In genomic region chr17:43272914-43273313, GRCh38 we compare ENCODE assay signal across 11 cellular contexts. TPM values are rescaled to one million over a fixed set of nuclear protein-coding genes. Genes with fewer than 3 reads are reported as not detected.
DNase-seq lines count a peak whose midpoint lies in the region; ATAC-seq, FAIRE-seq and TF ChIP-seq lines count a peak whose summit lies in the region.
"Not testable (repeated sequence)": the region's sequence is repeated elsewhere in the genome, so short reads cannot be mapped to it uniquely, and the experiment has no call there.
"Had no signal": no experiment of that assay in that cellular context is flagged by ENCODE, and none has a peak within 500 bp of the region (broad histone marks: within the 10 kb centered on the region; RNA-seq: fewer than 3 reads in every experiment).

No MANE protein-coding gene starts in this region.

- intact Hi-C loops in Caco-2 (cut with micrococcal nuclease; ENCODE audit: unreplicated experiment); PC-9 (cut with micrococcal nuclease; ENCODE audit: unreplicated experiment); mammary epithelial cell (cut with micrococcal nuclease); HepG2 (cut with micrococcal nuclease; ENCODE audit: unreplicated experiment): not testable (repeated sequence)

- peak; percentile 51 to 55 for ATAC-seq in activated CD4-positive, CD25-positive, alpha-beta regulatory T cell treated with anti-CD3 and anti-CD28 coated beads, Interleukin-2, amount 50 U/mL, for 24 hours
- peak; percentile 73 to 77 for ATAC-seq in activated naive CD4-positive, alpha-beta T cell treated with anti-CD3 and anti-CD28 coated beads, Interleukin-2, amount 50 U/mL, for 72 hours
- not testable (repeated sequence) for ATAC-seq in HepG2
- ATAC-seq in natural killer cell treated with Interleukin-12 subunit alpha and Interleukin-12 subunit beta and Interleukin-15 and Interleukin-18, amount 100 ng/mL, for 72 hours, result peak in 1 of 2 donors; percentile 49
- peak; percentile 76 for ATAC-seq in stimulated activated naive CD8-positive, alpha-beta T cell treated with anti-CD3 and anti-CD28 coated beads, Interleukin-15, amount 100 ng/mL, for 72 hours

- WGBS in mammary epithelial cell (ENCODE audit: low coverage, missing lambda C conversion rate), result no CpG with 5 or more reads among the region's 30 CpGs
- no CpG with 5 or more reads among the region's 30 CpGs for WGBS in HepG2 (ENCODE audit: low lambda C conversion rate)

- CTCF ChIA-PET in Caco-2 (lab: Charles Lee); PC-9 (lab: Charles Lee); mammary epithelial cell (lab: Charles Lee; ENCODE audit: low non-redundant PET); HepG2 (lab: Yijun Ruan, JAX; ENCODE audit: low intra/inter-chr PET ratio, low total read pairs): not testable (repeated sequence)

- not testable (repeated sequence) for TF ChIP-seq RAD21 in HepG2 (CRISPR knock-in tag; IDR thresholded peaks at IDR 0.05)

- BruUV-seq in Caco-2 (replicated peaks; lab: Mats Ljungman, UMichigan) (TSS peak; percentile 100), PC-9 (replicated peaks; lab: Mats Ljungman, UMichigan) (TSS peak; percentile 100), mammary epithelial cell (replicated peaks; lab: Mats Ljungman, UMichigan) (TSS peak; percentile 100), HepG2 (replicated peaks; lab: Mats Ljungman, UMichigan) (TSS peak; percentile 100)

- dilution Hi-C loops in mammary epithelial cell (cut with HindIII; ENCODE audit: low sequenced_read_pairs), result not testable (repeated sequence)

- H3K9ac ChIP-seq in mammary epithelial cell (ENCODE audit: insufficient read depth, low read length); HepG2 (ENCODE audit: insufficient read depth, low read depth, low read length): not testable (repeated sequence)

- not testable (repeated sequence) for H3K27me3 Mint-ChIP-seq in Caco-2 (ENCODE audit: insufficient read depth, unreplicated experiment); natural killer cell treated with Interleukin-12 subunit alpha and Interleukin-12 subunit beta and Interleukin-15 and Interleukin-18, amount 100 ng/mL, for 72 hours; stimulated activated naive CD8-positive, alpha-beta T cell treated with anti-CD3 and anti-CD28 coated beads, Interleukin-15, amount 100 ng/mL, for 72 hours

- not testable (repeated sequence) for TF ChIP-seq EP300 in HepG2 (IDR thresholded peaks at IDR 0.05; ENCODE audit: low read depth in 2 of 2, low read length in 2 of 2); HepG2 (CRISPR knock-in tag; IDR thresholded peaks at IDR 0.05; ENCODE audit: borderline replicate concordance)

- H3K79me2 ChIP-seq in PC-9 (ENCODE audit: low read depth); mammary epithelial cell (ENCODE audit: insufficient read depth, low read length); HepG2 (ENCODE audit: insufficient read depth, low read length): not testable (repeated sequence)

- H3K4me2 ChIP-seq in PC-9; mammary epithelial cell (ENCODE audit: insufficient read depth, low read depth, low read length); HepG2 (ENCODE audit: low read depth, low read length): not testable (repeated sequence)

- DNase-seq in Caco-2; PC-9; activated naive CD4-positive, alpha-beta T cell treated with anti-CD3 and anti-CD28 coated beads, Interleukin-2, amount 50 U/mL, for 72 hours (ENCODE audit: low spot score in 2 of 2); mammary epithelial cell; HepG2 (ENCODE audit: low spot score); natural killer cell treated with Interleukin-12 subunit alpha and Interleukin-12 subunit beta and Interleukin-15 and Interleukin-18, amount 100 ng/mL, for 72 hours (ENCODE audit: low spot score); stimulated activated naive CD8-positive, alpha-beta T cell treated with anti-CD3 and anti-CD28 coated beads, Interleukin-15, amount 100 ng/mL, for 72 hours: not testable (repeated sequence)

- peak overlapping the region; percentile 67 for H3K4me3 Mint-ChIP-seq in Caco-2 (ENCODE audit: unreplicated experiment)
- peak overlapping the region; percentile 68 for H3K4me3 Mint-ChIP-seq in natural killer cell treated with Interleukin-12 subunit alpha and Interleukin-12 subunit beta and Interleukin-15 and Interleukin-18, amount 100 ng/mL, for 72 hours
- H3K4me3 Mint-ChIP-seq in stimulated activated naive CD8-positive, alpha-beta T cell treated with anti-CD3 and anti-CD28 coated beads, Interleukin-15, amount 100 ng/mL, for 72 hours, result not testable (repeated sequence)

- H3K36me3 Mint-ChIP-seq in Caco-2 (ENCODE audit: insufficient read depth, unreplicated experiment); activated naive CD4-positive, alpha-beta T cell treated with anti-CD3 and anti-CD28 coated beads, Interleukin-2, amount 50 U/mL, for 72 hours; natural killer cell treated with Interleukin-12 subunit alpha and Interleukin-12 subunit beta and Interleukin-15 and Interleukin-18, amount 100 ng/mL, for 72 hours: not testable (repeated sequence)

- not testable (repeated sequence) for H2AFZ ChIP-seq in PC-9; mammary epithelial cell (ENCODE audit: low read depth, low read length); HepG2 (ENCODE audit: low read length)

- H3K27ac Mint-ChIP-seq in Caco-2 (ENCODE audit: unreplicated experiment), result peak overlapping the region; percentile 70
- H3K27ac Mint-ChIP-seq in activated naive CD4-positive, alpha-beta T cell treated with anti-CD3 and anti-CD28 coated beads, Interleukin-2, amount 50 U/mL, for 72 hours, result peak overlapping the region in 1 of 2 donors; percentile 85
- H3K27ac Mint-ChIP-seq in natural killer cell treated with Interleukin-12 subunit alpha and Interleukin-12 subunit beta and Interleukin-15 and Interleukin-18, amount 100 ng/mL, for 72 hours, result peak overlapping the region; percentile 69 to 81
- H3K27ac Mint-ChIP-seq in stimulated activated naive CD8-positive, alpha-beta T cell treated with anti-CD3 and anti-CD28 coated beads, Interleukin-15, amount 100 ng/mL, for 72 hours, result not testable (repeated sequence)

- H3K27ac ChIP-seq in PC-9; mammary epithelial cell (ENCODE audit: insufficient read depth, low read depth, low read length); HepG2 (ENCODE audit: extremely low read length, insufficient read depth, low read length): not testable (repeated sequence)

- H3K9me3 ChIP-seq in Caco-2; PC-9 (ENCODE audit: insufficient read depth, low read depth); mammary epithelial cell (replicated peaks; ENCODE audit: insufficient read depth, low read length); HepG2 (ENCODE audit: low read length): not testable (repeated sequence)

- H3K27me3 ChIP-seq in Caco-2 (replicated peaks; ENCODE audit: control insufficient read depth, insufficient read depth, low read length); PC-9 (ENCODE audit: insufficient read depth, low read depth); mammary epithelial cell (ENCODE audit: insufficient read depth, low read length); HepG2 (ENCODE audit: control insufficient read depth in 1 of 2, insufficient read depth in 2 of 2, low read length in 2 of 2): not testable (repeated sequence)

- in situ Hi-C loops in mammary epithelial cell (cut with MboI; ENCODE audit: low sequenced_read_pairs in 2 of 2); HepG2 (cut with HindIII; ENCODE audit: extremely low pct_ligation_motif_present, low pct_unique_long_range_greater_than_20kb): not testable (repeated sequence)

- not testable (repeated sequence) for H3K9me2 ChIP-seq in PC-9 (ENCODE audit: insufficient read depth)

- not testable (repeated sequence) for FAIRE-seq in HepG2 (lab: Jason Lieb, UNC)

- H3K4me1 ChIP-seq in Caco-2; PC-9 (replicated peaks; ENCODE audit: insufficient read depth); mammary epithelial cell (ENCODE audit: insufficient read depth, low read length); HepG2 (ENCODE audit: insufficient read depth, low read length): not testable (repeated sequence)

- H3K9me3 Mint-ChIP-seq in Caco-2 (ENCODE audit: unreplicated experiment); activated naive CD4-positive, alpha-beta T cell treated with anti-CD3 and anti-CD28 coated beads, Interleukin-2, amount 50 U/mL, for 72 hours; natural killer cell treated with Interleukin-12 subunit alpha and Interleukin-12 subunit beta and Interleukin-15 and Interleukin-18, amount 100 ng/mL, for 72 hours; stimulated activated naive CD8-positive, alpha-beta T cell treated with anti-CD3 and anti-CD28 coated beads, Interleukin-15, amount 100 ng/mL, for 72 hours: not testable (repeated sequence)

- TF ChIP-seq POLR2A in HepG2 (IDR thresholded peaks at IDR 0.05; ENCODE audit: insufficient read depth in 1 of 2, low read depth in 2 of 2, low read length in 2 of 2), result not testable (repeated sequence)

- TF ChIP-seq CTCF in Caco-2 (IDR thresholded peaks at IDR 0.05; ENCODE audit: insufficient read depth in 1 of 2, low read depth in 1 of 2, low read length in 1 of 2, severe bottlenecking in 1 of 2, unreplicated experiment in 1 of 2); PC-9 (conservative IDR thresholded peaks at IDR 0.05); mammary epithelial cell (conservative IDR thresholded peaks at IDR 0.05 in 1 of 2, IDR thresholded peaks at IDR 0.05 in 1 of 2; ENCODE audit: extremely low read depth in 1 of 2, insufficient read depth in 1 of 2, low read depth in 1 of 2, low read length in 2 of 2); HepG2 (CRISPR knock-in tag; IDR thresholded peaks at IDR 0.05): not testable (repeated sequence)

- POLR2A ChIA-PET in Caco-2 (lab: Charles Lee); PC-9 (lab: Charles Lee; ENCODE audit: unreplicated experiment); HepG2 (lab: Yijun Ruan, JAX): not testable (repeated sequence)

- H3K4me1 Mint-ChIP-seq in Caco-2 (ENCODE audit: low read depth, unreplicated experiment); natural killer cell treated with Interleukin-12 subunit alpha and Interleukin-12 subunit beta and Interleukin-15 and Interleukin-18, amount 100 ng/mL, for 72 hours (ENCODE audit: low read depth in 2 of 2); stimulated activated naive CD8-positive, alpha-beta T cell treated with anti-CD3 and anti-CD28 coated beads, Interleukin-15, amount 100 ng/mL, for 72 hours: not testable (repeated sequence)

- not testable (repeated sequence) for H3K4me3 ChIP-seq in Caco-2 (ENCODE audit: low read depth, low read length); PC-9; mammary epithelial cell (replicated peaks in 1 of 3; ENCODE audit: insufficient read depth in 1 of 3, low read depth in 2 of 3, low read length in 3 of 3); HepG2 (replicated peaks in 1 of 3; ENCODE audit: insufficient read depth in 1 of 3, low read depth in 2 of 3, low read length in 3 of 3)

- H3F3A ChIP-seq in PC-9 (ENCODE audit: insufficient read depth, low read depth), result not testable (repeated sequence)

- not testable (repeated sequence) for H4K20me1 ChIP-seq in PC-9 (ENCODE audit: insufficient read depth); mammary epithelial cell (ENCODE audit: insufficient read depth, low read length); HepG2 (ENCODE audit: insufficient read depth, low read length)

- H3K36me3 ChIP-seq in Caco-2 (ENCODE audit: control insufficient read depth, insufficient read depth, low read length); PC-9 (ENCODE audit: low read depth); mammary epithelial cell (ENCODE audit: insufficient read depth, low read length); HepG2 (replicated peaks in 1 of 2; ENCODE audit: control insufficient read depth in 1 of 2, insufficient read depth in 2 of 2, low read length in 2 of 2): not testable (repeated sequence)

RNA-seq across cellular contexts. Expression of gene RNU2-1, which starts 39.1 kb away (rescaled TPM):
- total RNA-seq in Caco-2 (2022) (4,208 and 4,542 TPM in 2 replicates), PC-9 (2021) (4,274 and 6,356 TPM in 2 replicates), mammary epithelial cell (1,000 to 10,000 TPM in 1 of 2 donors, not detected in 1; 2,951 TPM), HepG2 (2016; rRNA removed; fragmentation: Illumina TruSeq; extraction: Trizol) (not detected in 2 replicates)
- 1,000 to 10,000 TPM; 5,470 to 5,569 TPM for total RNA-seq in activated naive CD4-positive, alpha-beta T cell treated with anti-CD3 and anti-CD28 coated beads, Interleukin-2, amount 50 U/mL, for 72 hours
- polyA plus RNA-seq in mammary epithelial cell (not detected), HepG2 (2011; rRNA removed) (not detected in 2 replicates)
- polyA minus RNA-seq in mammary epithelial cell, result not detected
- 7.5 and 10.4 TPM in 2 replicates for total RNA-seq in HepG2 (2016; cell fraction: cytosol; rRNA removed; fragmentation: Illumina TruSeq; extraction: Trizol; ENCODE audit: low read depth)
- total RNA-seq in HepG2 (2016; cell fraction: insoluble cytoplasmic fraction; rRNA removed; fragmentation: Illumina TruSeq; extraction: Trizol), result not detected in 2 replicates
- not detected in 2 replicates for total RNA-seq in HepG2 (2016; cell fraction: membrane; rRNA removed; fragmentation: Illumina TruSeq; extraction: Trizol)
- total RNA-seq in HepG2 (2016; cell fraction: nucleus; rRNA removed; fragmentation: Illumina TruSeq; extraction: Trizol), result not detected in 2 replicates
- polyA plus RNA-seq in HepG2 (2011; cell fraction: cytosol; rRNA removed), result not detected in 2 replicates
- polyA plus RNA-seq in HepG2 (2011; cell fraction: nucleus; rRNA removed), result not detected in 2 replicates
- not detected in 2 replicates for polyA plus RNA-seq in HepG2 (2012)
- not detected in 2 replicates for polyA plus RNA-seq in HepG2 (2016; cell fraction: cytosol; fragmentation: Illumina TruSeq; extraction: Trizol; ENCODE audit: low read depth)
- polyA plus RNA-seq in HepG2 (2016; cell fraction: insoluble cytoplasmic fraction; fragmentation: Illumina TruSeq; extraction: Trizol; ENCODE audit: low read depth), result not detected in 2 replicates
- polyA plus RNA-seq in HepG2 (2016; cell fraction: membrane; fragmentation: Illumina TruSeq; extraction: Trizol; ENCODE audit: low read depth), result not detected in 2 replicates
- polyA plus RNA-seq in HepG2 (2016; cell fraction: nucleus; fragmentation: Illumina TruSeq; extraction: Trizol; ENCODE audit: insufficient read depth, low read depth), result not detected in 2 replicates
- polyA minus RNA-seq in HepG2 (2011; rRNA and poly(A)+ RNA removed; ENCODE audit: low replicate concordance), result not detected in 2 replicates
- not detected in 2 replicates for polyA minus RNA-seq in HepG2 (2011; cell fraction: cytosol; rRNA and poly(A)+ RNA removed)
- polyA minus RNA-seq in HepG2 (2011; cell fraction: nucleus; rRNA and poly(A)+ RNA removed), result not detected in 2 replicates
- total RNA-seq in natural killer cell treated with Interleukin-12 subunit alpha and Interleukin-12 subunit beta and Interleukin-15 and Interleukin-18, amount 100 ng/mL, for 72 hours, result 1,000 to 10,000 TPM; 3,257 to 3,900 TPM
- total RNA-seq: RPMI7951 had no signal
- polyA plus RNA-seq: BJ; CD4-positive, CD25-positive, alpha-beta regulatory T cell had no signal

RNA-seq across cellular contexts. Expression of gene CCDC200, which starts 44.5 kb away (rescaled TPM):
- not detected in 2 replicates for total RNA-seq in Caco-2 (2022)
- not detected in 2 replicates for total RNA-seq in PC-9 (2021)
- under 1 TPM in 1 of 2 donors, not detected in 1; 0.48 TPM for total RNA-seq in activated naive CD4-positive, alpha-beta T cell treated with anti-CD3 and anti-CD28 coated beads, Interleukin-2, amount 50 U/mL, for 72 hours
- total RNA-seq in mammary epithelial cell, result not detected
- not detected for polyA plus RNA-seq in mammary epithelial cell
- polyA minus RNA-seq in mammary epithelial cell, result not detected
- not detected in 2 replicates for total RNA-seq in HepG2 (2016; rRNA removed; fragmentation: Illumina TruSeq; extraction: Trizol)
- total RNA-seq in HepG2 (2016; cell fraction: cytosol; rRNA removed; fragmentation: Illumina TruSeq; extraction: Trizol; ENCODE audit: low read depth), result not detected in 2 replicates
- total RNA-seq in HepG2 (2016; cell fraction: insoluble cytoplasmic fraction; rRNA removed; fragmentation: Illumina TruSeq; extraction: Trizol), result not detected in 2 replicates
- total RNA-seq in HepG2 (2016; cell fraction: membrane; rRNA removed; fragmentation: Illumina TruSeq; extraction: Trizol), result not detected in 2 replicates
- not detected in 2 replicates for total RNA-seq in HepG2 (2016; cell fraction: nucleus; rRNA removed; fragmentation: Illumina TruSeq; extraction: Trizol)
- not detected in 2 replicates for polyA plus RNA-seq in HepG2 (2011; rRNA removed)
- polyA plus RNA-seq in HepG2 (2011; cell fraction: cytosol; rRNA removed), result not detected in 2 replicates
- 0.35 TPM in 1 of 2 replicates, not detected in the other for polyA plus RNA-seq in HepG2 (2011; cell fraction: nucleus; rRNA removed)
- polyA plus RNA-seq in HepG2 (2012), result 3.0 and 6.9 TPM in 2 replicates
- polyA plus RNA-seq in HepG2 (2016; cell fraction: cytosol; fragmentation: Illumina TruSeq; extraction: Trizol; ENCODE audit: low read depth), result not detected in 2 replicates
- not detected in 2 replicates for polyA plus RNA-seq in HepG2 (2016; cell fraction: insoluble cytoplasmic fraction; fragmentation: Illumina TruSeq; extraction: Trizol; ENCODE audit: low read depth)
- polyA plus RNA-seq in HepG2 (2016; cell fraction: membrane; fragmentation: Illumina TruSeq; extraction: Trizol; ENCODE audit: low read depth), result not detected in 2 replicates
- not detected in 2 replicates for polyA plus RNA-seq in HepG2 (2016; cell fraction: nucleus; fragmentation: Illumina TruSeq; extraction: Trizol; ENCODE audit: insufficient read depth, low read depth)
- polyA minus RNA-seq in HepG2 (2011; rRNA and poly(A)+ RNA removed; ENCODE audit: low replicate concordance), result 0.28 and 0.48 TPM in 2 replicates
- not detected in 2 replicates for polyA minus RNA-seq in HepG2 (2011; cell fraction: cytosol; rRNA and poly(A)+ RNA removed)
- 1.3 and 1.6 TPM in 2 replicates for polyA minus RNA-seq in HepG2 (2011; cell fraction: nucleus; rRNA and poly(A)+ RNA removed)
- total RNA-seq in natural killer cell treated with Interleukin-12 subunit alpha and Interleukin-12 subunit beta and Interleukin-15 and Interleukin-18, amount 100 ng/mL, for 72 hours, result not detected
- total RNA-seq: CD4-positive, CD25-positive, alpha-beta regulatory T cell; RPMI7951 had no signal
- polyA plus RNA-seq: BJ; CD4-positive, CD25-positive, alpha-beta regulatory T cell had no signal
